In the genomic region with DNA sequence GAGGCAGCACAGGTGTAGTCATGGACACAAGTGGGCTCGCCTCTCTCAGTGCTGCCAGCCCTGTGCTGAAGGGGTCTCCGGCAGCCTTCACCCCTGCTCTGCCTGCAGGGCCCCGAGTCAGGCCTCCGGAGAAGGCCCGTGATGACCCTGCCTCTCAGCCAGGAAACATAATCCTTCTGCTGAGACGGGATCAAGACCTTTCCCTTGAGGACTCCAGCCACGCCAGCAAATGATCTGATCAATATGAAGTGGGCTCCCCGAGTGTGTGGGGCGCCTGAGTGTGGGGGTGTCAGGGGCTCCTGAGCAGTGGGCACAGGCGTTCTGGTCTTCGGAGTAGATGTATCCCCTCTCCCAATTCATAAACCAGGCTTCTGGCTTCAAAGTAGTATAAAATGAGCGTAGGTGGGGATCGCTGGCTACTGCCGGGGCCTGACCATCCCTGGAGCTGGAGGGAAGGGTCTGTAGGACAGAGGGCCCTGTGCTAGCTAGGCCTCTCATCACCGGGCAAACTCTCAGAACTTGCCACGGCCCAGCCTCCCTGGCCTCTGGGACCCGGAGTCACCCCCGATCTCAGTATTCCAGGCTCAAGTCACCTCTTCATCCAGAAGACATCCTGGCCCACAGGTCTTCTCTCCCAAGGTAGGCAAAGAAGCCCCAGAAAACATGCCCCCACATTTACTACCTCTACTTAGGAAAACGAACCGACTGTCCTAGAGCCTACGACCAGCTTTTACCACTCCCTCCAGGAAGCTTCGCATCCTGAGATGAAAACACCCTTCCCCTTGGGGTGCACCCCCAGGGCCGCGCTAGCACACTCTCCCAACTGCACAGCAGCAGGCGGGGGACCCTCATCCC, we compare ENCODE assay signal across 16 cellular contexts. TPM values are rescaled to one million over a fixed set of nuclear protein-coding genes. Genes with fewer than 3 reads are reported as not detected.
DNase-seq lines count a peak whose midpoint lies in the region; ATAC-seq and TF ChIP-seq lines count a peak whose summit lies in the region.
"Had no signal": no experiment of that assay in that cellular context is flagged by ENCODE, and none has a peak within 500 bp of the region (broad histone marks: within the 10 kb centered on the region; RNA-seq: fewer than 3 reads in every experiment).

No MANE protein-coding gene starts in this region.

- no peaks in the 10 kb centered on the region for H3K79me2 ChIP-seq in H9 (ENCODE audit: insufficient read depth, low read length)

- H2BK20ac ChIP-seq in H9 (ENCODE audit: low read depth, low read length, poor library complexity, severe bottlenecking), result no peak overlapping the region

- no peak overlapping the region; a peak in 1 of 22 replicates for H3K9ac ChIP-seq in BLaER1 treated with 17β-estradiol and CSF1 and Interleukin-3, amounts not matched to agents 10 nM and 100 nM
- H3K9ac ChIP-seq in H9 (ENCODE audit: extremely low read depth, insufficient read length, low read length), result no peak overlapping the region

- H4K20me1 ChIP-seq in BLaER1 treated with 17β-estradiol and CSF1 and Interleukin-3, amounts not matched to agents 10 nM and 100 nM, result no peaks in the 10 kb centered on the region
- H4K20me1 ChIP-seq in H9 (ENCODE audit: control insufficient read depth, insufficient read depth, insufficient read length), result no peaks in the 10 kb centered on the region

- no peak overlapping the region for H3K4ac ChIP-seq in H9 (ENCODE audit: low read depth, low read length)

- in situ Hi-C loops in ACHN (cut with HindIII; ENCODE audit: low pct_ligation_motif_present, low pct_unique_long_range_greater_than_20kb, low sequenced_read_pairs), result no loop called here

- no CpG with 5 or more reads among the region's 25 CpGs for WGBS in H9 (ENCODE audit: extremely low coverage, insufficient read length, low lambda C conversion rate)

- H3K9me3 ChIP-seq in BLaER1 treated with 17β-estradiol and CSF1 and Interleukin-3, amounts not matched to agents 10 nM and 100 nM (replicated peaks in 1 of 11), result no peaks in the 10 kb centered on the region
- H3K9me3 ChIP-seq in H9 (ENCODE audit: control insufficient read depth, low read depth, low read length), result no peaks in the 10 kb centered on the region
- H3K9me3 ChIP-seq in A673 (ENCODE audit: low read depth, low read length, poor library complexity, severe bottlenecking), result no peaks in the 10 kb centered on the region
- H3K9me3 ChIP-seq: BE2C had no signal

- no peak overlapping the region for H2AFZ ChIP-seq in H9 (ENCODE audit: low read length)

- H4K8ac ChIP-seq in H9 (replicated peaks; ENCODE audit: insufficient read length, low read depth, low read length), result no peak overlapping the region

- H3K36me3 ChIP-seq in BLaER1 treated with 17β-estradiol and CSF1 and Interleukin-3, amounts not matched to agents 10 nM and 100 nM, result no peaks in the 10 kb centered on the region
- H3K36me3 ChIP-seq in A673 (ENCODE audit: insufficient read depth, low read length, poor library complexity, severe bottlenecking), result no peaks in the 10 kb centered on the region
- H3K36me3 ChIP-seq: BE2C had no signal

- H2BK120ac ChIP-seq in H9 (ENCODE audit: low read depth, low read length, poor library complexity, severe bottlenecking), result no peak overlapping the region

- DNase-seq in H9 (peak; percentile 19), left kidney (ENCODE audit: low read depth, low spot score) (peak; percentile 50), progenitor cell of endocrine pancreas (ENCODE audit: low spot score, unreplicated experiment) (no peak), ACHN (no peak), A673 (ENCODE audit: low spot score) (no peak)
- DNase-seq: BE2C, DMS 273 treated with DMSO at 0.1 percent for 48 hours, NCI-H1417 treated with DMSO at 0.1 percent for 48 hours, NCI-H2029 treated with DMSO at 0.1 percent for 48 hours, NCI-H510A treated with DMSO at 0.1 percent for 48 hours, Right ventricle myocardium superior had no signal

- intact Hi-C loops in A673 (cut with micrococcal nuclease; ENCODE audit: unreplicated experiment), result no loop called here

- H3K4me1 Mint-ChIP-seq in H9, result peaks cover 13 to 14% of the 10 kb centered on the region in 2 experiments
- peaks cover 12% of the 10 kb centered on the region for H3K4me1 Mint-ChIP-seq in progenitor cell of endocrine pancreas (ENCODE audit: low read depth)

- H3K9me3 Mint-ChIP-seq in H9 (peaks cover 0 to 3% of the 10 kb centered on the region in 2 experiments; a peak in 2 of 5 replicates), progenitor cell of endocrine pancreas (ENCODE audit: low read depth) (no peaks in the 10 kb centered on the region)

- H3K4me2 ChIP-seq in BLaER1 treated with 17β-estradiol and CSF1 and Interleukin-3, amounts not matched to agents 10 nM and 100 nM, result peak overlapping the region in 7 of 11 experiments; percentile 10 to 64 (median 26); a peak in 13 of 22 replicates
- no peak overlapping the region for H3K4me2 ChIP-seq in H9 (ENCODE audit: insufficient read depth, insufficient read length, low read length)

- H3K18ac ChIP-seq in H9 (ENCODE audit: insufficient read length, low read depth, low read length), result no peak overlapping the region

- no peak overlapping the region for H4K5ac ChIP-seq in H9 (ENCODE audit: insufficient read length, low read depth, low read length)

- no TSS peak for BruUV-seq in A673 (replicated peaks; lab: Mats Ljungman, UMichigan)

- POLR2A ChIA-PET in A673 (lab: Charles Lee; ENCODE audit: low non-redundant PET), result no interaction called here

- no peak overlapping the region for H2BK12ac ChIP-seq in H9 (ENCODE audit: insufficient read length, low read depth, low read length)

- H3K14ac ChIP-seq in H9 (ENCODE audit: insufficient read depth, low read length), result no peak overlapping the region

- peaks cover 4% of the 10 kb centered on the region for H3K27me3 Mint-ChIP-seq in H9 (ENCODE audit: low read depth)
- peaks cover 3% of the 10 kb centered on the region for H3K27me3 Mint-ChIP-seq in progenitor cell of endocrine pancreas

- H3K23me2 ChIP-seq in H9 (ENCODE audit: insufficient read length, low read depth, low read length, poor library complexity, severe bottlenecking), result no peaks in the 10 kb centered on the region

- no peak overlapping the region for H2BK5ac ChIP-seq in H9 (ENCODE audit: insufficient read length, low read length)

- CTCF ChIA-PET in A673 (lab: Charles Lee), result no interaction called here

- peaks cover 0 to 27% (median 16%) of the 10 kb centered on the region in 10 experiments; a peak in 16 of 20 replicates for H3K4me1 ChIP-seq in BLaER1 treated with 17β-estradiol and CSF1 and Interleukin-3, amounts not matched to agents 10 nM and 100 nM
- H3K4me1 ChIP-seq in H9 (ENCODE audit: insufficient read depth, low read length) (no peaks in the 10 kb centered on the region), A673 (ENCODE audit: insufficient read depth, low read length, poor library complexity, severe bottlenecking) (no peaks in the 10 kb centered on the region)
- H3K4me1 ChIP-seq: BE2C had no signal

- no peak overlapping the region for H2BK15ac ChIP-seq in H9 (ENCODE audit: low read depth, low read length)

- TF ChIP-seq CTCF in H9 (conservative IDR thresholded peaks at IDR 0.05), result no peak
- TF ChIP-seq CTCF in progenitor cell of endocrine pancreas (IDR thresholded peaks at IDR 0.05; ENCODE audit: unreplicated experiment), result no peak
- no peak for TF ChIP-seq CTCF in A673 (conservative IDR thresholded peaks at IDR 0.05; ENCODE audit: low read depth, low read length)

- no peak overlapping the region for H3K56ac ChIP-seq in H9 (ENCODE audit: insufficient read length, low read depth, low read length)

- no peaks in the 10 kb centered on the region for H3K79me1 ChIP-seq in H9 (ENCODE audit: insufficient read depth, low read depth, low read length, poor library complexity, severe bottlenecking)

- no peak overlapping the region for H3K23ac ChIP-seq in H9 (ENCODE audit: insufficient read length, low read depth, low read length)

- no peak overlapping the region for H2AK5ac ChIP-seq in H9 (ENCODE audit: insufficient read length, low read length)

- no peaks in the 10 kb centered on the region for H3K36me3 Mint-ChIP-seq in H9 (ENCODE audit: insufficient read depth in 1 of 3, low read depth in 3 of 3)
- no peaks in the 10 kb centered on the region for H3K36me3 Mint-ChIP-seq in progenitor cell of endocrine pancreas (ENCODE audit: insufficient read depth)

- H4K91ac ChIP-seq in H9 (ENCODE audit: insufficient read length, low read depth, low read length), result no peak overlapping the region

- no peak for ATAC-seq in GM19395 (IDR thresholded peaks at IDR 0.05; ENCODE audit: unreplicated experiment)
- ATAC-seq: HCT116, Panc1 had no signal

- H3K4me3 Mint-ChIP-seq in H9 (no peak overlapping the region), progenitor cell of endocrine pancreas (ENCODE audit: low read depth) (no peak overlapping the region)

- peak overlapping the region in 1 of 3 experiments; percentile 61; a peak in 2 of 7 replicates for H3K27ac Mint-ChIP-seq in H9
- H3K27ac Mint-ChIP-seq in progenitor cell of endocrine pancreas, result peak overlapping the region; percentile 86

- H3K27me3 ChIP-seq in BLaER1 treated with 17β-estradiol and CSF1 and Interleukin-3, amounts not matched to agents 10 nM and 100 nM, result no peaks in the 10 kb centered on the region
- no peaks in the 10 kb centered on the region for H3K27me3 ChIP-seq in H9 (ENCODE audit: insufficient read depth, low read length)
- H3K27me3 ChIP-seq in A673 (replicated peaks; ENCODE audit: insufficient read depth, low read depth, low read length, poor library complexity), result no peaks in the 10 kb centered on the region
- H3K27me3 ChIP-seq: BE2C had no signal

- no peak overlapping the region for H3T11ph ChIP-seq in H9 (ENCODE audit: low read length)

- H3K4me3 ChIP-seq in BLaER1 treated with 17β-estradiol and CSF1 and Interleukin-3, amounts not matched to agents 10 nM and 100 nM, result no peak overlapping the region
- no peak overlapping the region for H3K4me3 ChIP-seq in A673 (ENCODE audit: low read depth, low read length, poor library complexity, severe bottlenecking)

- no peak overlapping the region for H3K27ac ChIP-seq in BLaER1 treated with 17β-estradiol and CSF1 and Interleukin-3, amounts not matched to agents 10 nM and 100 nM
- no peak overlapping the region for H3K27ac ChIP-seq in H9 (ENCODE audit: insufficient read length, low read depth, low read length)
- H3K27ac ChIP-seq in A673 (ENCODE audit: low read depth, low read length, poor library complexity, severe bottlenecking), result no peak overlapping the region

RNA-seq across cellular contexts. Expression of a gene that starts 33.6 kb away (rescaled TPM):
- total RNA-seq in H9 (2021), result 0.29 and 0.48 TPM in 2 replicates
- 1.6 and 2.1 TPM in 2 replicates for total RNA-seq in progenitor cell of endocrine pancreas
- not detected in 2 replicates for total RNA-seq in A673 (2021)
- total RNA-seq: HT1080 had no signal

Comparison
In these comparisons a context has a peak if more than half of its experiments do, and no peak if none do; other contexts are left out.
1. DNase-seq: peak in H9 (single experiment) and left kidney (single experiment); none in progenitor cell of endocrine pancreas (single experiment), ACHN (single experiment) and A673 (single experiment).